15 cellular contexts compared by ENCODE assay signal in the genomic region with DNA sequence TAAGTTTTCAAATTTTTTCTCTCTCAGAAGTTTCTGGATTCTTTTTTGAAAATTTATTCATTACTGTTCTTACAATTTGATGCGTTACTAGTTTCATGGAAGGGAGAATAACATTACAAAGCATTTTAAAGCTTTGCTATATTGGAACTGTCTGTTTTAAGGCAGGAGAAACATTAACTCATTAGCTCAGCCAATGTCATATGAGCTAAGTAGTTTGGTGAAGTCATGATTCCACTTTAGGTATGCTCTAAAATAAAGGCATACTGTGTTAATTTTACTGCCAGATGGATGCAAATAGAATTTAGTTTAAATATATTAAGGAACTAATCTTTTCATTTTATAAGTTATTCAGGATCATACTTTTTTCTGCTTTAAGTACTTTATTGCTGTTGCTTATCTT.
"Had no signal": no experiment of that assay in that cellular context is flagged by ENCODE, and none has a peak within 500 bp of the region (broad histone marks: within the 10 kb centered on the region; RNA-seq: fewer than 3 reads in every experiment).

No MANE protein-coding gene starts in this region.

- H3K9me3 ChIP-seq: body of pancreas, lower lobe of right lung, thoracic aorta, upper lobe of left lung had no signal

- H3K4me3 ChIP-seq: body of pancreas, coronary artery, lower lobe of right lung, thoracic aorta, upper lobe of left lung had no signal

- FAIRE-seq: frontal cortex had no signal

- H3K36me3 ChIP-seq: lower lobe of right lung, thoracic aorta, upper lobe of left lung had no signal

- DNase-seq: activated CD4-positive, alpha-beta T cell treated with anti-CD3 and anti-CD28 coated beads, Interleukin-2, amount 10 ng/mL, durations not matched to agents 7 days and 5 days; activated CD8-positive, alpha-beta T cell treated with anti-CD3 and anti-CD28 coated beads, Interleukin-2, amount 10 ng/mL, durations not matched to agents 7 days and 5 days; activated naive CD4-positive, alpha-beta T cell treated with anti-CD3 and anti-CD28 coated beads for 36 hours; activated T-cell treated with anti-CD3 and anti-CD28 coated beads, Interleukin-2, amount 50 U/mL, for 4 hours; body of pancreas; head of caudate nucleus; kidney glomerular epithelial cell; lower lobe of right lung; stimulated activated naive B cell treated with anti-CD40 and anti-IgM and Interleukin-4, amounts not matched to agents 10 μg/mL and 1 μg/mL and 100 μg/mL, for 72 hours; T-helper 1 cell; T1000; upper lobe of left lung had no signal

- ATAC-seq: activated CD8-positive, alpha-beta T cell treated with anti-CD3 and anti-CD28 coated beads, Interleukin-2, amount 10 ng/mL, durations not matched to agents 7 days and 5 days; activated T-cell treated with anti-CD3 and anti-CD28 coated beads, Interleukin-2, amount 50 U/mL, for 4 hours; body of pancreas; stimulated activated naive B cell treated with anti-CD40 and anti-IgM and Interleukin-4, amounts not matched to agents 10 μg/mL and 1 μg/mL and 100 μg/mL, for 72 hours had no signal

- H3K27me3 ChIP-seq: body of pancreas, upper lobe of left lung had no signal

- H3K27ac ChIP-seq: body of pancreas, coronary artery, lower lobe of right lung, upper lobe of left lung had no signal
